8 cellular contexts compared by ENCODE assay signal in genomic region chr1:40372658-40373322, GRCh38. TPM values are rescaled to one million over a fixed set of nuclear protein-coding genes. Genes with fewer than 3 reads are reported as not detected.
DNase-seq lines count a peak whose midpoint lies in the region; ATAC-seq and TF ChIP-seq lines count a peak whose summit lies in the region.

No MANE protein-coding gene starts in this region.

- H3K27ac Mint-ChIP-seq in Calu3 (ENCODE audit: unreplicated experiment) (no peak overlapping the region), MCF 10A (ENCODE audit: low read depth, unreplicated experiment) (no peak overlapping the region)

- intact Hi-C loops in Calu3 (cut with micrococcal nuclease; ENCODE audit: unreplicated experiment) = no loop called here
- intact Hi-C loops in MCF 10A (cut with micrococcal nuclease) = no loop called here

- ATAC-seq in HG03565 (IDR thresholded peaks at IDR 0.05; ENCODE audit: unreplicated experiment) (no peak), GM18873 (IDR thresholded peaks at IDR 0.05; ENCODE audit: low FRiP score, unreplicated experiment) (no peak), HG03520 (IDR thresholded peaks at IDR 0.05; ENCODE audit: unreplicated experiment) (no peak)

- peak overlapping the region; percentile 75 for H3K4me3 Mint-ChIP-seq in Calu3 (ENCODE audit: low read depth, unreplicated experiment)
- peak overlapping the region; percentile 90 for H3K4me3 Mint-ChIP-seq in MCF 10A (ENCODE audit: unreplicated experiment)

- H3K4me2 ChIP-seq in Karpas-422 (ENCODE audit: low read depth, low read length, poor library complexity, severe bottlenecking) (peak overlapping the region; percentile 78), osteoblast (ENCODE audit: insufficient read depth, low read length) (peak overlapping the region; percentile 63)

- H3K36me3 Mint-ChIP-seq in Calu3 (ENCODE audit: insufficient read depth, unreplicated experiment) (peaks cover 20% of the 10 kb centered on the region), MCF 10A (ENCODE audit: insufficient read depth, unreplicated experiment) (peaks cover 6% of the 10 kb centered on the region)

- H3K9me2 ChIP-seq in Karpas-422 (replicated peaks; ENCODE audit: insufficient read depth, low read length) = no peaks in the 10 kb centered on the region

- CTCF ChIA-PET in Calu3 (lab: Charles Lee) (interaction anchor here (0.8 to 1.9 kb wide), 8 partner anchors 8 to 333 kb away, joined by 3 to 7 read pairs (median 4); no protein-coding TSS in a partner anchor), MCF 10A (lab: Yijun Ruan, JAX) (interaction anchor here (0.8 to 1.3 kb wide), 3 partner anchors 8 to 287 kb away, joined by 3 to 7 read pairs (median 3); no protein-coding TSS in a partner anchor)

- H4K20me1 ChIP-seq in Karpas-422 (ENCODE audit: insufficient read depth, low read depth, low read length) (peaks cover 15% of the 10 kb centered on the region), osteoblast (ENCODE audit: insufficient read depth, low read length) (no peaks in the 10 kb centered on the region)

- H3K27ac ChIP-seq in Karpas-422 (ENCODE audit: low read length) (no peak overlapping the region), osteoblast (ENCODE audit: low read depth, low read length) (no peak overlapping the region)

- H3K9ac ChIP-seq in Karpas-422 (ENCODE audit: low read length) = peak overlapping the region; percentile 42

- H3K27me3 ChIP-seq in Karpas-422 (ENCODE audit: low read length) (no peaks in the 10 kb centered on the region), osteoblast (ENCODE audit: insufficient read depth, low read length) (no peaks in the 10 kb centered on the region)

- DNase-seq in Calu3 (no peak), Karpas-422 (no peak), MCF 10A (ENCODE audit: unreplicated experiment) (peak; percentile 9), osteoblast (ENCODE audit: insufficient read length, low spot score, missing footprints) (no peak), EL (no peak)

- H3K36me3 ChIP-seq in Karpas-422 (ENCODE audit: insufficient read depth, low read length) = peaks cover 5% of the 10 kb centered on the region; the same call in 1 of the 2 replicates
- H3K36me3 ChIP-seq in osteoblast (ENCODE audit: insufficient read depth, low read length) = peaks cover 4% of the 10 kb centered on the region

- H3K27me3 Mint-ChIP-seq in Calu3 (ENCODE audit: unreplicated experiment) (peaks cover 17% of the 10 kb centered on the region), MCF 10A (ENCODE audit: insufficient read depth, unreplicated experiment) (no peaks in the 10 kb centered on the region)

- peaks cover 19% of the 10 kb centered on the region for H3K4me1 ChIP-seq in Karpas-422 (ENCODE audit: low read length)
- H3K4me1 ChIP-seq in osteoblast (ENCODE audit: insufficient read depth, low read length) = peaks cover 25% of the 10 kb centered on the region

- H2AFZ ChIP-seq in Karpas-422 (ENCODE audit: low read length) (peak overlapping the region; percentile 94), osteoblast (ENCODE audit: low read length) (no peak overlapping the region)

- H3K4me1 Mint-ChIP-seq in Calu3 (ENCODE audit: low read depth, unreplicated experiment) (peaks cover 29% of the 10 kb centered on the region), MCF 10A (ENCODE audit: insufficient read depth, unreplicated experiment) (peaks cover 19% of the 10 kb centered on the region)

- H3K4me3 ChIP-seq in Karpas-422 (ENCODE audit: low read length) (peak overlapping the region; percentile 89), osteoblast (ENCODE audit: insufficient read depth, low read length) (peak overlapping the region; percentile 94)

- H3K79me2 ChIP-seq in Karpas-422 (ENCODE audit: low read length) (peaks cover 22% of the 10 kb centered on the region), osteoblast (ENCODE audit: insufficient read depth, low read length) (peaks cover 34% of the 10 kb centered on the region)

- no peaks in the 10 kb centered on the region for H3K9me3 Mint-ChIP-seq in Calu3 (ENCODE audit: low read depth, unreplicated experiment)
- no peaks in the 10 kb centered on the region for H3K9me3 Mint-ChIP-seq in MCF 10A (ENCODE audit: unreplicated experiment)

- BruUV-seq in Calu3 (replicated peaks; lab: Mats Ljungman, UMichigan) = no TSS peak
- no TSS peak for BruUV-seq in MCF 10A (replicated peaks; lab: Mats Ljungman, UMichigan)

- TF ChIP-seq CTCF in Calu3 (IDR thresholded peaks at IDR 0.05; ENCODE audit: unreplicated experiment) (no peak), MCF 10A (IDR thresholded peaks at IDR 0.05; ENCODE audit: unreplicated experiment) (no peak), osteoblast (IDR thresholded peaks at IDR 0.05; ENCODE audit: extremely low read depth, low read depth, low read length) (no peak)

- H3K9me3 ChIP-seq in Karpas-422 (ENCODE audit: low read length) = no peaks in the 10 kb centered on the region
- H3K9me3 ChIP-seq in osteoblast (ENCODE audit: low read depth, low read length) = no peaks in the 10 kb centered on the region

- POLR2A ChIA-PET in MCF 10A (lab: Yijun Ruan, JAX) = interaction anchor here (0.6 to 5.9 kb wide), 16 partner anchors 9 to 1506 kb away, joined by 3 to 75 read pairs (median 4); partner anchors contain the start of genes NFYC and ZFP69B

RNA-seq across cellular contexts. Expression of gene SMAP2, which starts 0.7 kb away (rescaled TPM):
- total RNA-seq in Calu3 (2022) = 12.8 and 13.7 TPM in 2 replicates
- 33.6 and 37.5 TPM in 2 replicates for total RNA-seq in Karpas-422 (2014; rRNA removed; shearing (Covaris generic); ENCODE audit: low replicate concordance)
- 20.2 and 21.2 TPM in 2 replicates for total RNA-seq in MCF 10A (2022)
- 14.1 and 20.3 TPM in 2 replicates for total RNA-seq in osteoblast

RNA-seq across cellular contexts. Expression of gene COL9A2, which starts 55.7 kb away (rescaled TPM):
- total RNA-seq in Calu3 (2022) (3.0 and 3.2 TPM in 2 replicates), MCF 10A (2022) (not detected in 2 replicates), osteoblast (0.36 and 0.88 TPM in 2 replicates)
- total RNA-seq in Karpas-422 (2014; rRNA removed; shearing (Covaris generic); ENCODE audit: low replicate concordance) = 7.9 and 28.2 TPM in 2 replicates
